Comparison of ENCODE assay signal across 23 cellular contexts in genomic region chr9:132885691-132886357, GRCh38. TPM values are rescaled to one million over a fixed set of nuclear protein-coding genes. Genes with fewer than 3 reads are reported as not detected.
DNase-seq lines count a peak whose midpoint lies in the region; ATAC-seq and TF ChIP-seq lines count a peak whose summit lies in the region.
"Had no signal": no experiment of that assay in that cellular context is flagged by ENCODE, and none has a peak within 500 bp of the region (broad histone marks: within the 10 kb centered on the region; RNA-seq: fewer than 3 reads in every experiment).

No MANE protein-coding gene starts in this region.

- no peak overlapping the region for H2BK120ac ChIP-seq in neuronal stem cell (ENCODE audit: low read depth, low read length)

- H3K14ac ChIP-seq in neuronal stem cell (ENCODE audit: low read length): no peak overlapping the region

- DNase-seq in DMS53 (lab: John Stamatoyannopoulos, UW) (peak; percentile 42), DMS53 treated with DMSO at 0.1 percent for 48 hours (lab: John Stamatoyannopoulos, UW; ENCODE audit: unreplicated experiment) (no peak), HL-60 (ENCODE audit: low read depth in 1 of 2, low spot score in 1 of 2) (peak; percentile 12 to 32), neuronal stem cell (ENCODE audit: low spot score) (no peak), DMS153 (lab: John Stamatoyannopoulos, UW) (no peak), DMS114 treated with DMSO at 0.1 percent for 48 hours (lab: John Stamatoyannopoulos, UW; ENCODE audit: unreplicated experiment) (no peak), Kasumi-1 (lab: John Stamatoyannopoulos, UW) (no peak)
- peak; percentile 30 for DNase-seq in activated CD8-positive, alpha-beta T cell treated with anti-CD3 and anti-CD28 coated beads for 36 hours
- DNase-seq: activated B cell treated with CpG ODN at 0.5 μM for 24 hours; activated CD4-positive, alpha-beta T cell treated with anti-CD3 and anti-CD28 coated beads, Interleukin-2, amount 50 U/mL, for 48 hours; activated gamma-delta T cell; erythroblast; foreskin fibroblast; hippocampal formation; NCI-H1930; NCI-H446 treated with DMSO at 0.1 percent for 48 hours; stimulated activated CD4-positive, alpha-beta T cell treated with anti-CD3 and anti-CD28 coated beads, Interleukin-4, amount 100 ng/mL, for 24 hours; stimulated activated naive CD8-positive, alpha-beta T cell treated with anti-CD3 and anti-CD28 coated beads, Interleukin-15, Interleukin-2, amounts not matched to agents 100 U/mL and 50 U/mL, for 24 hours; tibial artery had no signal

- no peak overlapping the region for H2BK12ac ChIP-seq in neuronal stem cell (ENCODE audit: low read length)

- no peaks in the 10 kb centered on the region for H3K79me1 ChIP-seq in neuronal stem cell (ENCODE audit: low read depth, low read length)

- peak overlapping the region; percentile 50 for H3K9ac ChIP-seq in neuronal stem cell (ENCODE audit: low read depth, low read length, poor library complexity)

- H3K9me3 Mint-ChIP-seq in activated CD8-positive, alpha-beta T cell treated with anti-CD3 and anti-CD28 coated beads for 36 hours: no peaks in the 10 kb centered on the region
- H3K9me3 Mint-ChIP-seq: activated B cell treated with CpG ODN at 0.5 μM for 24 hours; brain; T-helper 2 cell treated with Interferon-gamma antibody and Interleukin-4, amounts not matched to agents 5 μg/mL and 100 μg/mL, for 36 hours had no signal

- CTCF ChIA-PET in activated CD8-positive, alpha-beta T cell treated with anti-CD3 and anti-CD28 coated beads for 36 hours (lab: Charles Lee): interaction anchor here (1.1 kb wide), 1 partner anchor 16 kb away, joined by 5 read pairs; no protein-coding TSS in a partner anchor

- H3K27ac ChIP-seq in HL-60 (replicated peaks) (no peak overlapping the region), neuronal stem cell (replicated peaks; ENCODE audit: low read length) (no peak overlapping the region)
- H3K27ac ChIP-seq: 22Rv1, Peyer's patch, tibial artery had no signal

- no peak overlapping the region for H3K18ac ChIP-seq in neuronal stem cell (ENCODE audit: low read length)

- intact Hi-C loops in activated CD8-positive, alpha-beta T cell treated with anti-CD3 and anti-CD28 coated beads for 36 hours (cut with micrococcal nuclease): no loop called here

- H3K4me1 Mint-ChIP-seq in activated CD8-positive, alpha-beta T cell treated with anti-CD3 and anti-CD28 coated beads for 36 hours (ENCODE audit: low read depth): peaks cover 9% of the 10 kb centered on the region
- H3K4me1 Mint-ChIP-seq: brain had no signal

- no peak for TF ChIP-seq CTCF in HL-60 (IDR thresholded peaks at IDR 0.05; ENCODE audit: insufficient read depth, low read length)
- no peak for TF ChIP-seq CTCF in activated CD8-positive, alpha-beta T cell treated with anti-CD3 and anti-CD28 coated beads for 36 hours (IDR thresholded peaks at IDR 0.05)

- H4K91ac ChIP-seq in neuronal stem cell (ENCODE audit: low read depth, low read length, poor library complexity): no peak overlapping the region

- no peak overlapping the region for H2AFZ ChIP-seq in neuronal stem cell (ENCODE audit: low read length)

- H3K23ac ChIP-seq in neuronal stem cell (ENCODE audit: low read depth, low read length, poor library complexity): no peak overlapping the region

- peaks cover 2 to 6% of the 10 kb centered on the region in 2 donors for H3K4me1 ChIP-seq in neuronal stem cell (ENCODE audit: control insufficient read depth in 2 of 2, insufficient read depth in 1 of 2, low read depth in 1 of 2, low read length in 2 of 2)
- H3K4me1 ChIP-seq: Peyer's patch, tibial artery had no signal

- no peak overlapping the region for H3K4me3 Mint-ChIP-seq in activated CD8-positive, alpha-beta T cell treated with anti-CD3 and anti-CD28 coated beads for 36 hours
- H3K4me3 Mint-ChIP-seq: activated B cell treated with CpG ODN at 0.5 μM for 24 hours; brain; T-helper 2 cell treated with Interferon-gamma antibody and Interleukin-4, amounts not matched to agents 5 μg/mL and 100 μg/mL, for 36 hours had no signal

- POLR2A ChIA-PET in activated CD8-positive, alpha-beta T cell treated with anti-CD3 and anti-CD28 coated beads for 36 hours (lab: Charles Lee): interaction anchor here (1.2 kb wide), 1 partner anchor 8 kb away, joined by 3 read pairs; no protein-coding TSS in a partner anchor

- no peak overlapping the region for H3K4ac ChIP-seq in neuronal stem cell (ENCODE audit: low read length)

- peaks cover 0 to 8% of the 10 kb centered on the region in 2 donors for H3K36me3 ChIP-seq in neuronal stem cell (replicated peaks in 1 of 2; ENCODE audit: control insufficient read depth in 2 of 2, insufficient read depth in 2 of 2, low read length in 2 of 2)

- ATAC-seq in activated CD8-positive, alpha-beta T cell treated with anti-CD3 and anti-CD28 coated beads for 36 hours: no peak
- ATAC-seq: stimulated activated naive CD8-positive, alpha-beta T cell treated with anti-CD3 and anti-CD28 coated beads, Interleukin-15, Interleukin-2, amounts not matched to agents 100 U/mL and 50 U/mL, for 24 hours had no signal

- no peak overlapping the region for H2BK15ac ChIP-seq in neuronal stem cell (ENCODE audit: low read length)

- no peaks in the 10 kb centered on the region for H3K27me3 Mint-ChIP-seq in activated CD8-positive, alpha-beta T cell treated with anti-CD3 and anti-CD28 coated beads for 36 hours
- H3K27me3 Mint-ChIP-seq: activated B cell treated with CpG ODN at 0.5 μM for 24 hours, brain had no signal

- no peak overlapping the region for H4K8ac ChIP-seq in neuronal stem cell (ENCODE audit: low read depth, low read length)

- H3K4me3 ChIP-seq in HL-60 (replicated peaks; ENCODE audit: insufficient read depth, low read length): no peak overlapping the region
- no peak overlapping the region for H3K4me3 ChIP-seq in neuronal stem cell (ENCODE audit: low read length in 2 of 2)
- H3K4me3 ChIP-seq: Peyer's patch, tibial artery had no signal

- no peak overlapping the region for H3K4me2 ChIP-seq in neuronal stem cell (ENCODE audit: insufficient read depth, low read length, poor library complexity, severe bottlenecking)

- H3K27me3 ChIP-seq in HL-60 (ENCODE audit: insufficient read depth, poor library complexity, severe bottlenecking) (no peaks in the 10 kb centered on the region), neuronal stem cell (ENCODE audit: control insufficient read depth in 3 of 3, insufficient read depth in 3 of 3, low read depth in 1 of 3, low read length in 3 of 3) (no peaks in the 10 kb centered on the region)
- H3K27me3 ChIP-seq: Peyer's patch, tibial artery had no signal

- H2AK5ac ChIP-seq in neuronal stem cell (ENCODE audit: low read depth, low read length): no peak overlapping the region

- no peak overlapping the region for H2BK5ac ChIP-seq in neuronal stem cell (ENCODE audit: low read length)

- no peak overlapping the region for H3K27ac Mint-ChIP-seq in activated CD8-positive, alpha-beta T cell treated with anti-CD3 and anti-CD28 coated beads for 36 hours
- H3K27ac Mint-ChIP-seq: activated B cell treated with CpG ODN at 0.5 μM for 24 hours; brain; T-helper 2 cell treated with Interferon-gamma antibody and Interleukin-4, amounts not matched to agents 5 μg/mL and 100 μg/mL, for 36 hours had no signal

- H3K9me3 ChIP-seq in neuronal stem cell (replicated peaks in 1 of 2; ENCODE audit: control insufficient read depth in 2 of 2, insufficient read depth in 1 of 2, low read depth in 1 of 2, low read length in 2 of 2): no peaks in the 10 kb centered on the region
- H3K9me3 ChIP-seq: Peyer's patch, tibial artery had no signal

- no CpG with 5 or more reads among the region's 9 CpGs for WGBS in neuronal stem cell (ENCODE audit: extremely low coverage in 2 of 2, insufficient read length in 2 of 2, insufficient replicate concordance in 1 of 2), 2 donors

- no peaks in the 10 kb centered on the region for H3K36me3 Mint-ChIP-seq in activated CD8-positive, alpha-beta T cell treated with anti-CD3 and anti-CD28 coated beads for 36 hours (ENCODE audit: low read depth)

RNA-seq across cellular contexts. Expression of gene SPACA9, which starts 7.1 kb away (rescaled TPM):
- 1 to 10 TPM; 1.9 to 3.2 TPM for total RNA-seq in activated CD8-positive, alpha-beta T cell treated with anti-CD3 and anti-CD28 coated beads for 36 hours
- polyA plus RNA-seq in neuronal stem cell (2013, experiment 1 of 2): 10.3 TPM
- polyA plus RNA-seq in neuronal stem cell (2013, experiment 2 of 2): 10.5 TPM

RNA-seq across cellular contexts. Expression of gene AK8, which starts 7.7 kb away (rescaled TPM):
- not detected for total RNA-seq in activated CD8-positive, alpha-beta T cell treated with anti-CD3 and anti-CD28 coated beads for 36 hours
- polyA plus RNA-seq in neuronal stem cell (2013, experiment 1 of 2): 1.4 TPM
- 0.91 TPM for polyA plus RNA-seq in neuronal stem cell (2013, experiment 2 of 2)
- total RNA-seq: Peyer's patch had no signal

RNA-seq across cellular contexts. Expression of gene TSC1, which starts 58.6 kb away (rescaled TPM):
- total RNA-seq in activated CD8-positive, alpha-beta T cell treated with anti-CD3 and anti-CD28 coated beads for 36 hours: 10 to 100 TPM; 20.7 to 23.2 TPM
- 19.4 TPM for polyA plus RNA-seq in neuronal stem cell (2013, experiment 1 of 2)
- 18.7 TPM for polyA plus RNA-seq in neuronal stem cell (2013, experiment 2 of 2)

Comparison
In these comparisons a context has a peak if more than half of its experiments do, and no peak if none do; other contexts are left out.
1. DNase-seq: peak in DMS53 (single experiment), HL-60 (2 of 2) and activated CD8-positive, alpha-beta T cell treated with anti-CD3 and anti-CD28 coated beads for 36 hours (single experiment); none in DMS53 treated with DMSO at 0.1 percent for 48 hours (single experiment), neuronal stem cell (single experiment), DMS153 (single experiment), DMS114 treated with DMSO at 0.1 percent for 48 hours (single experiment) and Kasumi-1 (0 of 2).